Comparison of ENCODE assay signal across 8 cellular contexts in genomic region chr3:48435774-48436476, GRCh38. TPM values are rescaled to one million over a fixed set of nuclear protein-coding genes. Genes with fewer than 3 reads are reported as not detected.
DNase-seq lines count a peak whose midpoint lies in the region; ATAC-seq and TF ChIP-seq lines count a peak whose summit lies in the region.

No MANE protein-coding gene starts in this region.

- H3K27me3 ChIP-seq in MG63 (no peaks in the 10 kb centered on the region), transverse colon (no peaks in the 10 kb centered on the region)

- H3K9me3 ChIP-seq in MG63 (no peaks in the 10 kb centered on the region), transverse colon (no peaks in the 10 kb centered on the region)

- no peak overlapping the region for H3K27ac Mint-ChIP-seq in activated naive CD8-positive, alpha-beta T cell treated with anti-CD3 and anti-CD28 coated beads for 36 hours

- no peak overlapping the region for H3K4me3 ChIP-seq in MG63
- H3K4me3 ChIP-seq in transverse colon, result no peak overlapping the region

- ATAC-seq in Right ventricle myocardium superior (ENCODE audit: poor library complexity) (peak; percentile 67), HG02678 (IDR thresholded peaks at IDR 0.05; ENCODE audit: unreplicated experiment) (no peak)

- intact Hi-C loops in Right ventricle myocardium superior (cut with DNase I), result loop anchor here (2.0 to 5.0 kb wide), 2 partner anchors 35 to 164 kb away; no protein-coding TSS in a partner anchor
- intact Hi-C loops in transverse colon (cut with DNase I; ENCODE audit: low total_unique reads), result loop anchor here (2.0 to 10.0 kb wide), 2 partner anchors 35 to 161 kb away; no protein-coding TSS in a partner anchor

- H3K4me1 Mint-ChIP-seq in activated naive CD8-positive, alpha-beta T cell treated with anti-CD3 and anti-CD28 coated beads for 36 hours, result peaks cover 12% of the 10 kb centered on the region

- no peak for TF ChIP-seq EP300 in transverse colon (IDR thresholded peaks at IDR 0.05; ENCODE audit: low read depth)

- H3K4me3 Mint-ChIP-seq in activated naive CD8-positive, alpha-beta T cell treated with anti-CD3 and anti-CD28 coated beads for 36 hours, result no peak overlapping the region

- H3K27me3 Mint-ChIP-seq in activated naive CD8-positive, alpha-beta T cell treated with anti-CD3 and anti-CD28 coated beads for 36 hours, result no peaks in the 10 kb centered on the region

- DNase-seq in GF-D8 (lab: John Stamatoyannopoulos, UW) (peak; percentile 43), MG63 (peak; percentile 56), SKM-1 (lab: John Stamatoyannopoulos, UW; ENCODE audit: unreplicated experiment) (peak; percentile 75), Right ventricle myocardium superior (peak; percentile 87), pons (ENCODE audit: low spot score) (peak; percentile 93), transverse colon (peak; percentile 91)
- DNase-seq in activated naive CD8-positive, alpha-beta T cell treated with anti-CD3 and anti-CD28 coated beads for 36 hours, result peak; percentile 81

- in situ Hi-C loops in transverse colon (cut with MboI; ENCODE audit: low pct_ligation_motif_present in 1 of 4, low pct_unique_long_range_greater_than_20kb in 1 of 4, low sequenced_read_pairs in 3 of 4), result loop anchor here in 3 of 4 donors (5.0 to 10.0 kb wide), 4 partner anchors 34 to 164 kb away; no protein-coding TSS in a partner anchor

- no peaks in the 10 kb centered on the region for H3K9me3 Mint-ChIP-seq in activated naive CD8-positive, alpha-beta T cell treated with anti-CD3 and anti-CD28 coated beads for 36 hours

- peak; percentile 98 to 100 (median 100) for TF ChIP-seq CTCF in transverse colon (IDR thresholded peaks at IDR 0.05)

- no peak for TF ChIP-seq POLR2A in transverse colon (IDR thresholded peaks at IDR 0.05)

- peak overlapping the region; percentile 10 to 81 (median 66) for H3K27ac ChIP-seq in transverse colon

- H3K36me3 ChIP-seq in MG63 (no peaks in the 10 kb centered on the region; the same call in 1 of the 2 replicates), transverse colon (no peaks in the 10 kb centered on the region)

- peaks cover 20% of the 10 kb centered on the region for H3K36me3 Mint-ChIP-seq in activated naive CD8-positive, alpha-beta T cell treated with anti-CD3 and anti-CD28 coated beads for 36 hours

- 42 to 77% methylated on average over 3 to 7 of the region's 7 CpGs for WGBS in transverse colon (ENCODE audit: low coverage in 1 of 2), 2 donors

- H3K4me1 ChIP-seq in transverse colon, result peaks cover 19 to 45% (median 32%) of the 10 kb centered on the region in 4 donors

RNA-seq across cellular contexts. Expression of gene CCDC51, which starts 4.0 kb away (rescaled TPM):
- total RNA-seq in MG63 (2014; rRNA removed; shearing (Covaris generic); ENCODE audit: low replicate concordance), result 26.9 and 28.6 TPM in 2 replicates
- total RNA-seq in activated naive CD8-positive, alpha-beta T cell treated with anti-CD3 and anti-CD28 coated beads for 36 hours, result 10 to 100 TPM; 28.2 to 29.5 TPM
- total RNA-seq in Right ventricle myocardium superior (11.9 TPM), transverse colon (10 to 100 TPM in 2 of 4 donors, 1 to 10 TPM in 2; 2.8 to 14.1 (median 8.2) TPM)

RNA-seq across cellular contexts. Expression of gene TMA7, which starts 4.1 kb away (rescaled TPM):
- total RNA-seq in MG63 (2014; rRNA removed; shearing (Covaris generic); ENCODE audit: low replicate concordance), result 316 and 348 TPM in 2 replicates
- 100 to 1,000 TPM; 398 to 421 TPM for total RNA-seq in activated naive CD8-positive, alpha-beta T cell treated with anti-CD3 and anti-CD28 coated beads for 36 hours
- 237 TPM for total RNA-seq in Right ventricle myocardium superior
- 100 to 1,000 TPM; 115 to 279 (median 192) TPM for total RNA-seq in transverse colon

RNA-seq across cellular contexts. Expression of gene PLXNB1, which starts 6.0 kb away (rescaled TPM):
- 1.6 and 7.0 TPM in 2 replicates for total RNA-seq in MG63 (2014; rRNA removed; shearing (Covaris generic); ENCODE audit: low replicate concordance)
- total RNA-seq in activated naive CD8-positive, alpha-beta T cell treated with anti-CD3 and anti-CD28 coated beads for 36 hours, result 1 to 10 TPM; 1.6 to 2.4 TPM
- total RNA-seq in Right ventricle myocardium superior (51.3 TPM), transverse colon (100 to 1,000 TPM; 129 to 530 (median 245) TPM)

RNA-seq across cellular contexts. Expression of gene ATRIP, which starts 10.6 kb away (rescaled TPM):
- total RNA-seq in MG63 (2014; rRNA removed; shearing (Covaris generic); ENCODE audit: low replicate concordance), result 6.8 and 25.3 TPM in 2 replicates
- 10 to 100 TPM; 17.3 to 17.9 TPM for total RNA-seq in activated naive CD8-positive, alpha-beta T cell treated with anti-CD3 and anti-CD28 coated beads for 36 hours
- total RNA-seq in Right ventricle myocardium superior (3.2 TPM), transverse colon (1 to 10 TPM; 1.8 to 4.4 (median 2.9) TPM)

Comparison
In these comparisons a context has a peak if more than half of its experiments do, and no peak if none do; other contexts are left out.
1. DNase-seq: peak in every context shown above with its lines; median percentile 93 in pons; 91 in transverse colon; 87 in Right ventricle myocardium superior; 81 in activated naive CD8-positive, alpha-beta T cell treated with anti-CD3 and anti-CD28 coated beads for 36 hours; 75 in SKM-1; 56 in MG63; 43 in GF-D8.